In the genomic region with DNA sequence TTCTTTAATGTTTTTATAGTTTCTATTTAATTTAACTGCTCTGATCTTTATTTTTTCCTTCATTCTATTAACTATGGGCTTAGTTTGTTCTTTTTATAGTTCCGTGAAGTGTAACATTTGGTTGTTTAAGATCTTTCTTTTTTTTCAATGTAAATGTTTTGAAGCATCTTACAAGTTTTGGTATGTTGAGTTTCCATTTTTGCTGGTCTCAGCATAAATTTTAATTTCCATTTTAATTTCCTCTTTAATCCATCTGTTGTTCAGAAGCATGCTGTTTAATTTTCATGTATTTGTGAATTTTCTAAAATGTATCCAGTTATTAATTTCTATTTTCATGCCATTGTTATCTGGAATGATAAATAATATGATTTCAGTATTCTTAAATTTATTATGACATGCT, we compare ENCODE assay signal across 30 cellular contexts. TPM values are rescaled to one million over a fixed set of nuclear protein-coding genes. Genes with fewer than 3 reads are reported as not detected.
"Had no signal": no experiment of that assay in that cellular context is flagged by ENCODE, and none has a peak within 500 bp of the region (broad histone marks: within the 10 kb centered on the region; RNA-seq: fewer than 3 reads in every experiment).

No MANE protein-coding gene starts in this region.

- DNase-seq: colonic mucosa; cortex of kidney; effector CD8-positive, alpha-beta T cell; effector memory CD8-positive, alpha-beta T cell; endodermal cell; erythroblast; esophagus squamous epithelium; foreskin fibroblast; foreskin melanocyte; gastrocnemius medialis; glutamatergic neuron; head of caudate nucleus; heart right ventricle; hippocampal formation; left cardiac atrium; left lung; left ventricle myocardium superior; lower lobe of right lung; mesenchymal stem cell; mucosa of descending colon; naive B cell had no signal

- H3K9me3 ChIP-seq: colonic mucosa, esophagus squamous epithelium, gastrocnemius medialis, mucosa of descending colon had no signal

- H3K36me3 ChIP-seq: colonic mucosa, esophagus squamous epithelium, gastrocnemius medialis, heart right ventricle, left lung, lower lobe of right lung had no signal

- H3K27ac ChIP-seq: colonic mucosa, epithelial cell of prostate, esophagus squamous epithelium, gastrocnemius medialis, heart right ventricle, left lung, lower lobe of right lung had no signal

- H3K4me1 ChIP-seq: colonic mucosa, esophagus squamous epithelium, gastrocnemius medialis, heart right ventricle, left lung, lower lobe of right lung had no signal

- H3K4me3 ChIP-seq: colonic mucosa, esophagus squamous epithelium, gastrocnemius medialis, heart right ventricle, left lung, lower lobe of right lung, mucosa of descending colon had no signal

- H3K27me3 ChIP-seq: colonic mucosa, esophagus squamous epithelium, gastrocnemius medialis, heart right ventricle, left lung had no signal

- ATAC-seq: effector memory CD8-positive, alpha-beta T cell; esophagus mucosa; gastrocnemius medialis; heart right ventricle; left cardiac atrium; left lung; left ventricle myocardium superior; lower lobe of right lung; mucosa of descending colon had no signal

- FAIRE-seq: endometrium, islet of Langerhans, keratinocyte had no signal

RNA-seq across cellular contexts. Expression of gene GLYATL2, which starts 17.0 kb away (rescaled TPM):
- total RNA-seq: gastrocnemius medialis, glomerular endothelial cell, left lung, lower lobe of right lung, lung microvascular endothelial cell, mesenteric fat pad, mesothelial cell of epicardium, mucosa of descending colon had no signal
